19 cellular contexts compared by ENCODE assay signal in the genomic region with DNA sequence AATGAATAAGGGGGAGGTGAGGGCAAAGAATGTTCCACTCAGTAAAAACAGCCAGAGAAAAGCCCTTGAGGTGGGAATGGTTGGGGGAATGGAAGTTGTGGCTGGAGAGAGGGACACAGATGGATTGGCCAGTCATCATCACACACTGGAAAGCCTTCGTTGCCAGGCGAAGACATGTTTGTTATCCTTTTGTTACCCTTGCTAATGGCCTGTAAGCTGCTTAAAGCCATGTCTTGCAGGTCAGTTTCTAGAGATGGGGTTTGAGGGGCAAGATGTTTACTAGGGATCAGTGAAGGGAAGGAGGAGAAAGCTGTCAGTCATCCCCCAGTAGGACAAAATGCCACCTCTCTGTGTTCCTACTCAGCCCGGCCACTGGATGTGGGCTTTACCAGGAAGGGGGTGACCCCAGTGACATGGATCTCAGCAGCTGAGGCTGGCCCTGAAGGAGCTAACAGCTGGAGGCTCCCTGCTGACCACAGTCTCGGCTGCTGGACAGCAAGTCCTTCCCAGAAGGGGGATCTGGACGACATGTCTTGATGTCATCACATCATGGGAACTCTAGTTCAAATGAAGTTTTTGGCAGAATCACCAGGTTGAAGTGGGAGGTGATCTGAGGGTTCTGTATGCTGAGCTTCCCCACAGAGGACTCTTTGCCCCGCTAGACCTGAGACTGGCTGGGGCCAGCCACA.
A peak's percentile ranks its signal among the peaks of the same experiment; 100 is the strongest.
DNase-seq lines count a peak whose midpoint lies in the region; ATAC-seq and TF ChIP-seq lines count a peak whose summit lies in the region.
"Had no signal": no experiment of that assay in that cellular context is flagged by ENCODE, and none has a peak within 500 bp of the region (broad histone marks: within the 10 kb centered on the region; RNA-seq: fewer than 3 reads in every experiment).

No MANE protein-coding gene starts in this region.

- no peak for ATAC-seq in stimulated activated effector memory CD8-positive, alpha-beta T cell treated with anti-CD3 and anti-CD28 coated beads, Interleukin-12 subunit alpha, Interleukin-12 subunit beta, amount 100 ng/mL, for 72 hours

- TF ChIP-seq CTCF in coronary artery (IDR thresholded peaks at IDR 0.05) = no peak

- peak overlapping the region; percentile 53 for H3K27ac Mint-ChIP-seq in stimulated activated effector memory CD8-positive, alpha-beta T cell treated with anti-CD3 and anti-CD28 coated beads, Interleukin-12 subunit alpha, Interleukin-12 subunit beta, amount 100 ng/mL, for 72 hours
- H3K27ac Mint-ChIP-seq: H9 had no signal

- no peaks in the 10 kb centered on the region for H3K36me3 Mint-ChIP-seq in stimulated activated effector memory CD8-positive, alpha-beta T cell treated with anti-CD3 and anti-CD28 coated beads, Interleukin-12 subunit alpha, Interleukin-12 subunit beta, amount 100 ng/mL, for 72 hours
- H3K36me3 Mint-ChIP-seq: CD4-positive, CD25-positive, alpha-beta regulatory T cell had no signal

- H3K4me3 Mint-ChIP-seq in stimulated activated effector memory CD8-positive, alpha-beta T cell treated with anti-CD3 and anti-CD28 coated beads, Interleukin-12 subunit alpha, Interleukin-12 subunit beta, amount 100 ng/mL, for 72 hours = no peak overlapping the region
- H3K4me3 Mint-ChIP-seq: CD4-positive, CD25-positive, alpha-beta regulatory T cell; H9 had no signal

- no peaks in the 10 kb centered on the region for H3K9me3 Mint-ChIP-seq in stimulated activated effector memory CD8-positive, alpha-beta T cell treated with anti-CD3 and anti-CD28 coated beads, Interleukin-12 subunit alpha, Interleukin-12 subunit beta, amount 100 ng/mL, for 72 hours
- H3K9me3 Mint-ChIP-seq: CD4-positive, CD25-positive, alpha-beta regulatory T cell; H9 had no signal

- no peak overlapping the region for H3K4me3 ChIP-seq in coronary artery
- H3K4me3 ChIP-seq: PC-9, SJSA1 had no signal

- H3K27ac ChIP-seq in coronary artery = no peak overlapping the region
- H3K27ac ChIP-seq: PC-9, SJSA1 had no signal

- no peaks in the 10 kb centered on the region for H3K4me1 Mint-ChIP-seq in stimulated activated effector memory CD8-positive, alpha-beta T cell treated with anti-CD3 and anti-CD28 coated beads, Interleukin-12 subunit alpha, Interleukin-12 subunit beta, amount 100 ng/mL, for 72 hours
- H3K4me1 Mint-ChIP-seq: H9 had no signal

- peak; percentile 72 for DNase-seq in LHCN-M2 (ENCODE audit: low read depth)
- DNase-seq in coronary artery (ENCODE audit: low spot score) = peak; percentile 61
- peak; percentile 80 for DNase-seq in myocyte (ENCODE audit: low read depth)
- DNase-seq in stimulated activated effector memory CD8-positive, alpha-beta T cell treated with anti-CD3 and anti-CD28 coated beads, Interleukin-12 subunit alpha, Interleukin-12 subunit beta, amount 100 ng/mL, for 72 hours (ENCODE audit: low spot score in 2 of 2) = no peak
- no peak for DNase-seq in SK-N-DZ (ENCODE audit: low spot score)
- DNase-seq in activated CD4-positive, CD25-positive, alpha-beta regulatory T cell (lab: John Stamatoyannopoulos, UW) = no peak
- DNase-seq in DMS 273 treated with DMSO at 0.1 percent for 48 hours (lab: John Stamatoyannopoulos, UW) = no peak
- DNase-seq in HUDEP-2 (lab: John Stamatoyannopoulos, UW; ENCODE audit: unreplicated experiment in 76 of 76) = no peak
- DNase-seq: AML-193; Caco-2; CD4-positive, CD25-positive, alpha-beta regulatory T cell; EL; H9; KBM-7; NCI-H1417 treated with DMSO at 0.1 percent for 48 hours; NCI-H1930; NCI-H446; PC-9 had no signal

Comparison
In these comparisons a context has a peak if more than half of its experiments do, and no peak if none do; other contexts are left out.
1. DNase-seq: peak in LHCN-M2 (single experiment), coronary artery (single experiment) and myocyte (single experiment); none in stimulated activated effector memory CD8-positive, alpha-beta T cell treated with anti-CD3 and anti-CD28 coated beads, Interleukin-12 subunit alpha, Interleukin-12 subunit beta, amount 100 ng/mL, for 72 hours (0 of 2), SK-N-DZ (single experiment), activated CD4-positive, CD25-positive, alpha-beta regulatory T cell (0 of 4), DMS 273 treated with DMSO at 0.1 percent for 48 hours (single experiment) and HUDEP-2 (0 of 76).